In genomic region chr19:18541992-18542935, GRCh38 we compare ENCODE assay signal across 8 cellular contexts. TPM values are rescaled to one million over a fixed set of nuclear protein-coding genes. Genes with fewer than 3 reads are reported as not detected.
DNase-seq lines count a peak whose midpoint lies in the region; ATAC-seq lines count a peak whose summit lies in the region.

No MANE protein-coding gene starts in this region.

- intact Hi-C loops in activated T-helper 1 cell treated with anti-CD3 and anti-CD28 coated beads, Interleukin-12 subunit alpha, Interleukin-12 subunit beta, Interleukin-2, Interleukin-4 antibody, amounts not matched to agents 30 ng/mL and 10 ng/mL and 1 ng/mL, durations not matched to agents 14 hours and 24 hours and 36 hours (cut with micrococcal nuclease), result loop anchor here (5.0 kb wide), 1 partner anchor 350 kb away; the partner anchor contains the start of gene MPV17L2

- DNase-seq in T-helper 1 cell, result no peak
- DNase-seq in activated T-helper 1 cell treated with anti-CD3 and anti-CD28 coated beads, Interleukin-12 subunit alpha, Interleukin-12 subunit beta, Interleukin-2, Interleukin-4 antibody, amounts not matched to agents 30 ng/mL and 10 ng/mL and 1 ng/mL, durations not matched to agents 14 hours and 24 hours and 36 hours (ENCODE audit: low spot score), result no peak
- DNase-seq in stimulated activated naive CD8-positive, alpha-beta T cell treated with anti-CD3 and anti-CD28 coated beads, Interleukin-15, amount 100 ng/mL, for 72 hours, result no peak
- no peak for DNase-seq in activated CD4-positive, CD25-positive, alpha-beta regulatory T cell (lab: John Stamatoyannopoulos, UW)
- DNase-seq in glomerular visceral epithelial cell (ENCODE audit: extremely low spot score), result no peak

- no peaks in the 10 kb centered on the region for H3K27me3 Mint-ChIP-seq in T-helper 1 cell treated with Interleukin-12 subunit alpha and Interleukin-12 subunit beta and Interleukin-4 antibody, amounts not matched to agents 30 μg/mL and 1 μg/mL, for 36 hours (ENCODE audit: low read depth)
- no peaks in the 10 kb centered on the region for H3K27me3 Mint-ChIP-seq in activated T-helper 1 cell treated with anti-CD3 and anti-CD28 coated beads, Interleukin-12 subunit alpha, Interleukin-12 subunit beta, Interleukin-2, Interleukin-4 antibody, amounts not matched to agents 30 ng/mL and 10 ng/mL and 1 ng/mL, durations not matched to agents 14 hours and 24 hours and 36 hours (ENCODE audit: insufficient read depth)
- H3K27me3 Mint-ChIP-seq in stimulated activated naive CD8-positive, alpha-beta T cell treated with anti-CD3 and anti-CD28 coated beads, Interleukin-15, amount 100 ng/mL, for 72 hours, result no peaks in the 10 kb centered on the region

- H3K9me3 ChIP-seq in iPS-15b (ENCODE audit: control insufficient read depth, insufficient read depth, low read length), result no peaks in the 10 kb centered on the region

- peaks cover 11% of the 10 kb centered on the region for H3K36me3 Mint-ChIP-seq in T-helper 1 cell treated with Interleukin-12 subunit alpha and Interleukin-12 subunit beta and Interleukin-4 antibody, amounts not matched to agents 30 μg/mL and 1 μg/mL, for 36 hours (ENCODE audit: low read depth)
- H3K36me3 Mint-ChIP-seq in activated T-helper 1 cell treated with anti-CD3 and anti-CD28 coated beads, Interleukin-12 subunit alpha, Interleukin-12 subunit beta, Interleukin-2, Interleukin-4 antibody, amounts not matched to agents 30 ng/mL and 10 ng/mL and 1 ng/mL, durations not matched to agents 14 hours and 24 hours and 36 hours (ENCODE audit: low read depth), result peaks cover 10% of the 10 kb centered on the region

- H3K36me3 ChIP-seq in iPS-15b (ENCODE audit: control insufficient read depth, insufficient read depth, low read length), result peaks cover 30% of the 10 kb centered on the region

- peak overlapping the region; percentile 65 for H3K9ac ChIP-seq in iPS-15b (ENCODE audit: low read depth, low read length)

- no peaks in the 10 kb centered on the region for H3K4me1 ChIP-seq in iPS-15b (ENCODE audit: control insufficient read depth, insufficient read depth, low read length)

- H3K4me1 Mint-ChIP-seq in T-helper 1 cell treated with Interleukin-12 subunit alpha and Interleukin-12 subunit beta and Interleukin-4 antibody, amounts not matched to agents 30 μg/mL and 1 μg/mL, for 36 hours (ENCODE audit: low read depth), result peaks cover 18% of the 10 kb centered on the region
- peaks cover 27% of the 10 kb centered on the region for H3K4me1 Mint-ChIP-seq in activated T-helper 1 cell treated with anti-CD3 and anti-CD28 coated beads, Interleukin-12 subunit alpha, Interleukin-12 subunit beta, Interleukin-2, Interleukin-4 antibody, amounts not matched to agents 30 ng/mL and 10 ng/mL and 1 ng/mL, durations not matched to agents 14 hours and 24 hours and 36 hours (ENCODE audit: low read depth)
- H3K4me1 Mint-ChIP-seq in stimulated activated naive CD8-positive, alpha-beta T cell treated with anti-CD3 and anti-CD28 coated beads, Interleukin-15, amount 100 ng/mL, for 72 hours, result peaks cover 35% of the 10 kb centered on the region

- H3K4me3 ChIP-seq in iPS-15b (ENCODE audit: low read depth, low read length), result peak overlapping the region; percentile 81

- peak overlapping the region; percentile 91 for H3K27ac Mint-ChIP-seq in T-helper 1 cell treated with Interleukin-12 subunit alpha and Interleukin-12 subunit beta and Interleukin-4 antibody, amounts not matched to agents 30 μg/mL and 1 μg/mL, for 36 hours
- peak overlapping the region; percentile 86 for H3K27ac Mint-ChIP-seq in activated T-helper 1 cell treated with anti-CD3 and anti-CD28 coated beads, Interleukin-12 subunit alpha, Interleukin-12 subunit beta, Interleukin-2, Interleukin-4 antibody, amounts not matched to agents 30 ng/mL and 10 ng/mL and 1 ng/mL, durations not matched to agents 14 hours and 24 hours and 36 hours
- H3K27ac Mint-ChIP-seq in stimulated activated naive CD8-positive, alpha-beta T cell treated with anti-CD3 and anti-CD28 coated beads, Interleukin-15, amount 100 ng/mL, for 72 hours, result peak overlapping the region; percentile 94 to 97

- no peak for ATAC-seq in stimulated activated naive CD8-positive, alpha-beta T cell treated with anti-CD3 and anti-CD28 coated beads, Interleukin-15, amount 100 ng/mL, for 72 hours
- ATAC-seq in HG03280 (IDR thresholded peaks at IDR 0.05; ENCODE audit: unreplicated experiment), result no peak

- peak overlapping the region; percentile 91 for H3K4me3 Mint-ChIP-seq in T-helper 1 cell treated with Interleukin-12 subunit alpha and Interleukin-12 subunit beta and Interleukin-4 antibody, amounts not matched to agents 30 μg/mL and 1 μg/mL, for 36 hours
- H3K4me3 Mint-ChIP-seq in activated T-helper 1 cell treated with anti-CD3 and anti-CD28 coated beads, Interleukin-12 subunit alpha, Interleukin-12 subunit beta, Interleukin-2, Interleukin-4 antibody, amounts not matched to agents 30 ng/mL and 10 ng/mL and 1 ng/mL, durations not matched to agents 14 hours and 24 hours and 36 hours, result peak overlapping the region; percentile 92
- H3K4me3 Mint-ChIP-seq in stimulated activated naive CD8-positive, alpha-beta T cell treated with anti-CD3 and anti-CD28 coated beads, Interleukin-15, amount 100 ng/mL, for 72 hours, result peak overlapping the region; percentile 92 to 96

- no peaks in the 10 kb centered on the region for H3K27me3 ChIP-seq in iPS-15b (ENCODE audit: control insufficient read depth, insufficient read depth, low read length)

- no peaks in the 10 kb centered on the region for H3K9me3 Mint-ChIP-seq in T-helper 1 cell treated with Interleukin-12 subunit alpha and Interleukin-12 subunit beta and Interleukin-4 antibody, amounts not matched to agents 30 μg/mL and 1 μg/mL, for 36 hours
- no peaks in the 10 kb centered on the region for H3K9me3 Mint-ChIP-seq in activated T-helper 1 cell treated with anti-CD3 and anti-CD28 coated beads, Interleukin-12 subunit alpha, Interleukin-12 subunit beta, Interleukin-2, Interleukin-4 antibody, amounts not matched to agents 30 ng/mL and 10 ng/mL and 1 ng/mL, durations not matched to agents 14 hours and 24 hours and 36 hours
- no peaks in the 10 kb centered on the region for H3K9me3 Mint-ChIP-seq in stimulated activated naive CD8-positive, alpha-beta T cell treated with anti-CD3 and anti-CD28 coated beads, Interleukin-15, amount 100 ng/mL, for 72 hours

RNA-seq across cellular contexts. Expression of gene FKBP8, which starts 1.1 kb away (rescaled TPM):
- total RNA-seq in activated T-helper 1 cell treated with anti-CD3 and anti-CD28 coated beads, Interleukin-12 subunit alpha, Interleukin-12 subunit beta, Interleukin-2, Interleukin-4 antibody, amounts not matched to agents 30 ng/mL and 10 ng/mL and 1 ng/mL, durations not matched to agents 14 hours and 24 hours and 36 hours, result 163 and 167 TPM in 2 replicates

RNA-seq across cellular contexts. Expression of gene KXD1, which starts 15.4 kb away (rescaled TPM):
- 128 and 133 TPM in 2 replicates for total RNA-seq in activated T-helper 1 cell treated with anti-CD3 and anti-CD28 coated beads, Interleukin-12 subunit alpha, Interleukin-12 subunit beta, Interleukin-2, Interleukin-4 antibody, amounts not matched to agents 30 ng/mL and 10 ng/mL and 1 ng/mL, durations not matched to agents 14 hours and 24 hours and 36 hours

RNA-seq across cellular contexts. Expression of gene ELL, which starts 20.4 kb away (rescaled TPM):
- total RNA-seq in activated T-helper 1 cell treated with anti-CD3 and anti-CD28 coated beads, Interleukin-12 subunit alpha, Interleukin-12 subunit beta, Interleukin-2, Interleukin-4 antibody, amounts not matched to agents 30 ng/mL and 10 ng/mL and 1 ng/mL, durations not matched to agents 14 hours and 24 hours and 36 hours, result 23.6 and 24.1 TPM in 2 replicates

RNA-seq across cellular contexts. Expression of gene UBA52, which starts 29.4 kb away (rescaled TPM):
- 1,472 and 1,500 TPM in 2 replicates for total RNA-seq in activated T-helper 1 cell treated with anti-CD3 and anti-CD28 coated beads, Interleukin-12 subunit alpha, Interleukin-12 subunit beta, Interleukin-2, Interleukin-4 antibody, amounts not matched to agents 30 ng/mL and 10 ng/mL and 1 ng/mL, durations not matched to agents 14 hours and 24 hours and 36 hours

RNA-seq across cellular contexts. Expression of gene REX1BD, which starts 46.3 kb away (rescaled TPM):
- 134 and 135 TPM in 2 replicates for total RNA-seq in activated T-helper 1 cell treated with anti-CD3 and anti-CD28 coated beads, Interleukin-12 subunit alpha, Interleukin-12 subunit beta, Interleukin-2, Interleukin-4 antibody, amounts not matched to agents 30 ng/mL and 10 ng/mL and 1 ng/mL, durations not matched to agents 14 hours and 24 hours and 36 hours
